8 cellular contexts compared by ENCODE assay signal in genomic region chr1:32013386-32014198, GRCh38. TPM values are rescaled to one million over a fixed set of nuclear protein-coding genes. Genes with fewer than 3 reads are reported as not detected.
DNase-seq lines count a peak whose midpoint lies in the region; ATAC-seq lines count a peak whose summit lies in the region.

A gene with protein sequence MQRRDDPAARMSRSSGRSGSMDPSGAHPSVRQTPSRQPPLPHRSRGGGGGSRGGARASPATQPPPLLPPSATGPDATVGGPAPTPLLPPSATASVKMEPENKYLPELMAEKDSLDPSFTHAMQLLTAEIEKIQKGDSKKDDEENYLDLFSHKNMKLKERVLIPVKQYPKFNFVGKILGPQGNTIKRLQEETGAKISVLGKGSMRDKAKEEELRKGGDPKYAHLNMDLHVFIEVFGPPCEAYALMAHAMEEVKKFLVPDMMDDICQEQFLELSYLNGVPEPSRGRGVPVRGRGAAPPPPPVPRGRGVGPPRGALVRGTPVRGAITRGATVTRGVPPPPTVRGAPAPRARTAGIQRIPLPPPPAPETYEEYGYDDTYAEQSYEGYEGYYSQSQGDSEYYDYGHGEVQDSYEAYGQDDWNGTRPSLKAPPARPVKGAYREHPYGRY (plus strand): TSS chr1:32013868. CDS start chr1:32013996, 128 bp downstream.

- H3K27me3 Mint-ChIP-seq in activated CD8-positive, alpha-beta memory T cell treated with anti-CD3 and anti-CD28 coated beads, Interleukin-2, amount 10 ng/mL, durations not matched to agents 7 days and 5 days = no peaks in the 10 kb centered on the region

- no peaks in the 10 kb centered on the region for H3K9me3 Mint-ChIP-seq in activated CD8-positive, alpha-beta memory T cell treated with anti-CD3 and anti-CD28 coated beads, Interleukin-2, amount 10 ng/mL, durations not matched to agents 7 days and 5 days (ENCODE audit: low read depth)

- WGBS in mesenchymal stem cell = under 1% methylated on average over 84 of the region's 101 CpGs

- H3K18ac ChIP-seq in mesenchymal stem cell (ENCODE audit: low read depth in 1 of 2, low read length in 2 of 2) = peak within 1 kb of the TSS; percentile 100

- peak within 1 kb of the TSS; percentile 98 for H3K4me3 Mint-ChIP-seq in activated CD8-positive, alpha-beta memory T cell treated with anti-CD3 and anti-CD28 coated beads, Interleukin-2, amount 10 ng/mL, durations not matched to agents 7 days and 5 days

- H3K14ac ChIP-seq in mesenchymal stem cell (ENCODE audit: low read length in 2 of 2) = peak within 1 kb of the TSS; percentile 99

- H4K91ac ChIP-seq in mesenchymal stem cell (ENCODE audit: low read length) = peak within 1 kb of the TSS; percentile 100

- H2BK120ac ChIP-seq in mesenchymal stem cell (ENCODE audit: low read depth, low read length) = peak within 1 kb of the TSS; percentile 97

- H3K4ac ChIP-seq in mesenchymal stem cell (ENCODE audit: low read depth in 1 of 2, low read length in 2 of 2) = peak within 1 kb of the TSS; percentile 98 to 100

- CTCF ChIA-PET in activated CD8-positive, alpha-beta memory T cell treated with anti-CD3 and anti-CD28 coated beads, Interleukin-2, amount 10 ng/mL, durations not matched to agents 7 days and 5 days (lab: Charles Lee) = interaction anchor here (0.6 to 5.4 kb wide), 7 partner anchors 10 to 322 kb away, joined by 3 to 37 read pairs (median 3); partner anchors contain the start of gene MARCKSL1

- H4K8ac ChIP-seq in mesenchymal stem cell (ENCODE audit: low read length) = peak within 1 kb of the TSS; percentile 98

- H3K4me1 ChIP-seq in NT2/D1 (ENCODE audit: insufficient read depth, insufficient read length) = no peaks in the 10 kb centered on the region
- peaks cover 3% of the 10 kb centered on the region for H3K4me1 ChIP-seq in endocrine pancreas (ENCODE audit: control insufficient read depth, insufficient read depth, low read length)
- H3K4me1 ChIP-seq in mesenchymal stem cell (ENCODE audit: control insufficient read depth, insufficient read depth, low read depth, low read length) = peaks cover 4% of the 10 kb centered on the region

- H3K27ac ChIP-seq in mesenchymal stem cell (ENCODE audit: low read length, poor library complexity, severe bottlenecking) = peak within 1 kb of the TSS; percentile 92

- peaks cover 28% of the 10 kb centered on the region for H3K4me1 Mint-ChIP-seq in activated CD8-positive, alpha-beta memory T cell treated with anti-CD3 and anti-CD28 coated beads, Interleukin-2, amount 10 ng/mL, durations not matched to agents 7 days and 5 days

- H2AK5ac ChIP-seq in mesenchymal stem cell (ENCODE audit: low read length, severe bottlenecking) = peak within 1 kb of the TSS; percentile 74

- peak within 1 kb of the TSS; percentile 96 for H2BK15ac ChIP-seq in mesenchymal stem cell (ENCODE audit: low read depth, poor library complexity, severe bottlenecking)

- H2BK5ac ChIP-seq in mesenchymal stem cell (ENCODE audit: low read depth, low read length, poor library complexity, severe bottlenecking) = peak within 1 kb of the TSS; percentile 99

- H3K4me3 ChIP-seq in NT2/D1 (ENCODE audit: insufficient read length, low read depth) (peak within 1 kb of the TSS; percentile 100), endocrine pancreas (ENCODE audit: control insufficient read depth, insufficient read depth, low read length) (peak within 1 kb of the TSS; percentile 88), mesenchymal stem cell (ENCODE audit: insufficient read depth in 1 of 2, low read depth in 1 of 2, low read length in 2 of 2) (peak within 1 kb of the TSS; percentile 95 to 99)

- no peaks in the 10 kb centered on the region for H3K79me1 ChIP-seq in mesenchymal stem cell (replicated peaks; ENCODE audit: low read length, poor library complexity, severe bottlenecking)

- peak within 1 kb of the TSS in 1 of 2 experiments; percentile 95 for H2BK12ac ChIP-seq in mesenchymal stem cell (ENCODE audit: low read length in 2 of 2)

- ATAC-seq in GM21381 (IDR thresholded peaks at IDR 0.05; ENCODE audit: unreplicated experiment) = peak; percentile 83
- peak; percentile 86 for ATAC-seq in activated CD8-positive, alpha-beta memory T cell treated with anti-CD3 and anti-CD28 coated beads, Interleukin-2, amount 10 ng/mL, durations not matched to agents 7 days and 5 days

- peak within 1 kb of the TSS; percentile 100 for H3K9ac ChIP-seq in NT2/D1 (ENCODE audit: insufficient read length, low read depth)
- H3K9ac ChIP-seq in endocrine pancreas (ENCODE audit: control insufficient read depth, insufficient read depth, low read length) = peak within 1 kb of the TSS; percentile 88
- H3K9ac ChIP-seq in mesenchymal stem cell (ENCODE audit: low read length) = peak within 1 kb of the TSS; percentile 98

- peak within 1 kb of the TSS; percentile 70 to 100 for H3K23ac ChIP-seq in mesenchymal stem cell (ENCODE audit: low read length in 2 of 2)

- H2AFZ ChIP-seq in mesenchymal stem cell (ENCODE audit: low read depth, low read length) = peak within 1 kb of the TSS; percentile 73

- peaks cover 6% of the 10 kb centered on the region; the same call in 1 of the 2 replicates for H3K9me3 ChIP-seq in NT2/D1 (ENCODE audit: insufficient read depth, low read length)
- no peaks in the 10 kb centered on the region for H3K9me3 ChIP-seq in endocrine pancreas (ENCODE audit: control insufficient read depth, low read length)
- no peaks in the 10 kb centered on the region for H3K9me3 ChIP-seq in mesenchymal stem cell (ENCODE audit: control insufficient read depth, low read length)

- DNase-seq in COR-L47 (lab: John Stamatoyannopoulos, UW) (peak; percentile 99), HUDEP-2 (lab: John Stamatoyannopoulos, UW; ENCODE audit: unreplicated experiment in 76 of 76) (peak; percentile 53 to 99 (median 97)), NT2/D1 (ENCODE audit: low read depth, low spot score) (peak; percentile 100), mesenchymal stem cell (peak; percentile 99)
- DNase-seq in activated CD8-positive, alpha-beta memory T cell treated with anti-CD3 and anti-CD28 coated beads, Interleukin-2, amount 10 ng/mL, durations not matched to agents 7 days and 5 days = peak; percentile 99
- peak; percentile 96 for DNase-seq in stimulated activated CD8-positive, alpha-beta memory T cell treated with anti-CD3 and anti-CD28 coated beads, Interleukin-12 subunit alpha, Interleukin-12 subunit beta, amount 100 ng/mL, for 4 hours (ENCODE audit: low read depth)

- H3K4me2 ChIP-seq in mesenchymal stem cell (ENCODE audit: low read length, poor library complexity, severe bottlenecking) = peak within 1 kb of the TSS; percentile 71

- H3K36me3 Mint-ChIP-seq in activated CD8-positive, alpha-beta memory T cell treated with anti-CD3 and anti-CD28 coated beads, Interleukin-2, amount 10 ng/mL, durations not matched to agents 7 days and 5 days = peaks cover 24% of the 10 kb centered on the region

- H3K36me3 ChIP-seq in NT2/D1 (ENCODE audit: insufficient read depth, insufficient read length, low read length) (peaks cover 40% of the 10 kb centered on the region), endocrine pancreas (ENCODE audit: control insufficient read depth, insufficient read depth, low read length) (no peaks in the 10 kb centered on the region), mesenchymal stem cell (ENCODE audit: control insufficient read depth in 1 of 2, insufficient read depth in 2 of 2, low read depth in 1 of 2, low read length in 2 of 2) (peaks cover 0 to 8% of the 10 kb centered on the region in 2 experiments)

- peak within 1 kb of the TSS; percentile 94 for H3K27ac Mint-ChIP-seq in activated CD8-positive, alpha-beta memory T cell treated with anti-CD3 and anti-CD28 coated beads, Interleukin-2, amount 10 ng/mL, durations not matched to agents 7 days and 5 days

- H3K27me3 ChIP-seq in NT2/D1 (ENCODE audit: insufficient read depth, insufficient read length) = peaks cover 30% of the 10 kb centered on the region
- no peaks in the 10 kb centered on the region for H3K27me3 ChIP-seq in endocrine pancreas (ENCODE audit: control insufficient read depth, insufficient read depth, low read length)
- H3K27me3 ChIP-seq in mesenchymal stem cell (ENCODE audit: control insufficient read depth in 1 of 2, insufficient read depth in 1 of 2, low read length in 2 of 2) = no peaks in the 10 kb centered on the region

RNA-seq across cellular contexts. Expression of the gene that starts here (rescaled TPM):
- 100 to 1,000 TPM; 166 to 183 TPM for total RNA-seq in activated CD8-positive, alpha-beta memory T cell treated with anti-CD3 and anti-CD28 coated beads, Interleukin-2, amount 10 ng/mL, durations not matched to agents 7 days and 5 days
- 111 TPM for polyA plus RNA-seq in mesenchymal stem cell (2013, experiment 1 of 2)
- polyA plus RNA-seq in mesenchymal stem cell (2013, experiment 2 of 2) = 113 TPM

Comparison
In these comparisons a context has a peak if more than half of its experiments do, and no peak if none do; other contexts are left out.
1. Peak in every context shown above with its lines: DNase-seq, ATAC-seq, H3K4me3 ChIP-seq and H3K27ac ChIP-seq.